In the genomic region with DNA sequence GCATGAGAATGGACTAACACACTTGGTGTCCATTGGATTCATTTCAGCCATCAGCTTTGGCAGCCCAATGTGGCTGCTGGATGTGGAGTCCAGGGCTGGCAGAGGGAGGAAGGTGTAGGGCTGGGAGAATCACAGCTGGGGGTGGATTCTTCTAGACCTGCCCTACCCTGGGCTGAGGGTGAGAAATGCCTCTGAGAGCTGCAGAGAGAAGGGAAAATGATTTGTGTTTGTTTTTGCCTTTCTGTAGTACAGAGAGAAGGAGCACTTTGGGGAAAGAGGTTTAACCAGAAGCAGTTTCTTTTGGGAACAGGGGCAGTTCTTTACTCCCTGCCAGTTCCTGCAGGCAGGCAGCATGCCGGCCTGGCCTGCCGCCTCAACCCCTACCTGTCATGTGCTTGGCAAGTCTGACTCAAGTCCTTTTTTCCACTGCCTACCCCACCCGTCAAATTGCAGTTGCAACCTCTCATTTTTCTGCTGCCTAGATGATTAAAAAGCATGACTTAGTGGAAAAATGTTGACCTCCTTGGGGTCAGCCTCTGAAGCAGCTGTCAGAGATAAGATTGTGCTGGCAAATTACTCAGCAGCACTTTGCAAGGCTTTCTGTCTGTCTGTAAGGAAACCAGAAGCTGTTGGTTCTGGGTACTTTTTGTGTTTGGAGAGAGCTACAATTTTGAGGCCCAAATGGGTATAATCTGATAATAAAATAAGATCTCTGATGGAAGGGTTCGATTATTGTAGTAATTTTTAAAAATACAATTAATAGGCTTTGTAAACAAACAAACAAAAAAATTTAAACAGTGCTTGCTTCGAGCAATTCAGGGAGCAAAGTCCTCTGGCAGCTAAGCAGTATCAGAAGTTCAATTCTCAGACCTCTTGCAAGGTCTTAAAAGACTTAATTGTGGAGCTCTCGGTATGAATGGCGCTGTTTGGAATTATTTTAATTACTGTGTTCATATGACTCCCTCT, we compare ENCODE assay signal across 8 cellular contexts. TPM values are rescaled to one million over a fixed set of nuclear protein-coding genes. Genes with fewer than 3 reads are reported as not detected.
DNase-seq lines count a peak whose midpoint lies in the region; ATAC-seq, FAIRE-seq and TF ChIP-seq lines count a peak whose summit lies in the region.

No MANE protein-coding gene starts in this region.

- H3K36me3 ChIP-seq in endothelial cell of umbilical vein (ENCODE audit: control insufficient read depth in 2 of 2, extremely low read depth in 1 of 2, insufficient read depth in 2 of 2, low read length in 2 of 2) (no peaks in the 10 kb centered on the region), thymus (ENCODE audit: control insufficient read depth, insufficient read depth) (peaks cover 32% of the 10 kb centered on the region)

- H3K4me1 ChIP-seq in endothelial cell of umbilical vein (ENCODE audit: control insufficient read depth, extremely low read depth, insufficient read depth, low read length) (peaks cover 14% of the 10 kb centered on the region), thymus (ENCODE audit: control insufficient read depth, insufficient read depth, low read length) (peaks cover 68% of the 10 kb centered on the region)

- H3K27me3 Mint-ChIP-seq in IgD-negative memory B cell: no peaks in the 10 kb centered on the region
- no peaks in the 10 kb centered on the region for H3K27me3 Mint-ChIP-seq in activated CD4-positive, alpha-beta T cell treated with anti-CD3 and anti-CD28 coated beads, Interleukin-2, amount 10 ng/mL, durations not matched to agents 7 days and 5 days
- no peaks in the 10 kb centered on the region for H3K27me3 Mint-ChIP-seq in naive thymus-derived CD8-positive, alpha-beta T cell

- 65% methylated on average over 7 of the region's 7 CpGs for WGBS in thymus

- TF ChIP-seq CTCF in endothelial cell of umbilical vein (IDR thresholded peaks at IDR 0.05; ENCODE audit: extremely low read depth in 1 of 2, insufficient read depth in 1 of 2, low read depth in 1 of 2, low read length in 2 of 2): no peak

- H3K9me3 ChIP-seq in endothelial cell of umbilical vein (replicated peaks; ENCODE audit: control insufficient read depth, insufficient read depth, low read length) (no peaks in the 10 kb centered on the region), thymus (ENCODE audit: control insufficient read depth) (no peaks in the 10 kb centered on the region)

- dilution Hi-C loops in endothelial cell of umbilical vein (cut with MboI; ENCODE audit: extremely low pct_ligation_motif_present, low sequenced_read_pairs): no loop called here

- H2AFZ ChIP-seq in endothelial cell of umbilical vein (ENCODE audit: low read depth, low read length): peak overlapping the region; percentile 17

- H3K9me3 Mint-ChIP-seq in IgD-negative memory B cell: no peaks in the 10 kb centered on the region
- H3K9me3 Mint-ChIP-seq in activated CD4-positive, alpha-beta T cell treated with anti-CD3 and anti-CD28 coated beads, Interleukin-2, amount 10 ng/mL, durations not matched to agents 7 days and 5 days: peaks cover 6% of the 10 kb centered on the region
- H3K9me3 Mint-ChIP-seq in naive thymus-derived CD8-positive, alpha-beta T cell: no peaks in the 10 kb centered on the region

- peaks cover 3% of the 10 kb centered on the region for H3K36me3 Mint-ChIP-seq in IgD-negative memory B cell
- H3K36me3 Mint-ChIP-seq in activated CD4-positive, alpha-beta T cell treated with anti-CD3 and anti-CD28 coated beads, Interleukin-2, amount 10 ng/mL, durations not matched to agents 7 days and 5 days (ENCODE audit: low read depth): peaks cover 77% of the 10 kb centered on the region
- peaks cover 6 to 63% (median 23%) of the 10 kb centered on the region in 3 donors for H3K36me3 Mint-ChIP-seq in naive thymus-derived CD8-positive, alpha-beta T cell

- peak overlapping the region; percentile 38 for H3K27ac ChIP-seq in endothelial cell of umbilical vein (ENCODE audit: insufficient read depth, low read depth, low read length)
- H3K27ac ChIP-seq in thymus (ENCODE audit: low read depth): peak overlapping the region; percentile 55

- peak overlapping the region in 3 of 4 donors; percentile 27 to 77 (median 45) for H3K4me3 Mint-ChIP-seq in IgD-negative memory B cell
- no peak overlapping the region for H3K4me3 Mint-ChIP-seq in activated CD4-positive, alpha-beta T cell treated with anti-CD3 and anti-CD28 coated beads, Interleukin-2, amount 10 ng/mL, durations not matched to agents 7 days and 5 days
- peak overlapping the region; percentile 56 to 87 (median 78) for H3K4me3 Mint-ChIP-seq in naive thymus-derived CD8-positive, alpha-beta T cell

- H3K79me2 ChIP-seq in endothelial cell of umbilical vein (ENCODE audit: control insufficient read depth, insufficient read depth, low read length): no peaks in the 10 kb centered on the region

- H3K4me2 ChIP-seq in endothelial cell of umbilical vein (ENCODE audit: insufficient read depth, low read length): peak overlapping the region; percentile 2

- intact Hi-C loops in endothelial cell of umbilical vein (cut with micrococcal nuclease): no loop called here

- no peaks in the 10 kb centered on the region for H4K20me1 ChIP-seq in endothelial cell of umbilical vein (replicated peaks; ENCODE audit: control insufficient read depth, extremely low read depth, insufficient read depth, low read length)

- H3K27me3 ChIP-seq in endothelial cell of umbilical vein (ENCODE audit: control insufficient read depth in 2 of 2, insufficient read depth in 2 of 2, low read length in 2 of 2) (no peaks in the 10 kb centered on the region), thymus (ENCODE audit: control insufficient read depth, insufficient read depth) (no peaks in the 10 kb centered on the region)

- no peak for TF ChIP-seq POLR2A in endothelial cell of umbilical vein (IDR thresholded peaks at IDR 0.05; ENCODE audit: low read depth, low read length)

- FAIRE-seq in endothelial cell of umbilical vein (lab: Jason Lieb, UNC): peak; percentile 94

- peak overlapping the region; percentile 12 for H3K9ac ChIP-seq in endothelial cell of umbilical vein (replicated peaks; ENCODE audit: extremely low read depth, insufficient read depth, low read length)

- peak; percentile 41 for DNase-seq in activated CD4-positive, alpha-beta T cell treated with anti-CD3 and anti-CD28 coated beads, Interleukin-2, amount 10 ng/mL, durations not matched to agents 7 days and 5 days
- peak; percentile 93 for DNase-seq in endothelial cell of umbilical vein (ENCODE audit: low read depth, low spot score)
- peak in 5 of 10 donors; percentile 18 to 66 (median 45) for DNase-seq in naive thymus-derived CD8-positive, alpha-beta T cell
- no peak for DNase-seq in putamen (ENCODE audit: low spot score)
- no peak for DNase-seq in HK-2 (ENCODE audit: unreplicated experiment)

- H3K27ac Mint-ChIP-seq in IgD-negative memory B cell: peak overlapping the region; percentile 64 to 93 (median 82)
- peak overlapping the region; percentile 70 for H3K27ac Mint-ChIP-seq in activated CD4-positive, alpha-beta T cell treated with anti-CD3 and anti-CD28 coated beads, Interleukin-2, amount 10 ng/mL, durations not matched to agents 7 days and 5 days
- peak overlapping the region; percentile 91 to 98 (median 96) for H3K27ac Mint-ChIP-seq in naive thymus-derived CD8-positive, alpha-beta T cell

- H3K4me3 ChIP-seq in endothelial cell of umbilical vein (replicated peaks in 1 of 3; ENCODE audit: insufficient read depth in 1 of 3, low read depth in 1 of 3, low read length in 3 of 3): no peak overlapping the region
- no peak overlapping the region for H3K4me3 ChIP-seq in thymus (ENCODE audit: low read length)

- CTCF ChIA-PET in activated CD4-positive, alpha-beta T cell treated with anti-CD3 and anti-CD28 coated beads, Interleukin-2, amount 10 ng/mL, durations not matched to agents 7 days and 5 days (lab: Charles Lee): interaction anchor here (0.6 to 3.0 kb wide), 8 partner anchors 8 to 459 kb away, joined by 3 to 18 read pairs (median 4); no protein-coding TSS in a partner anchor
- CTCF ChIA-PET in endothelial cell of umbilical vein (lab: Charles Lee): interaction anchor here (1.2 to 2.2 kb wide), 4 partner anchors 13 to 459 kb away, joined by 5 to 9 read pairs (median 6); no protein-coding TSS in a partner anchor

- no peaks in the 10 kb centered on the region for H3K9me1 ChIP-seq in endothelial cell of umbilical vein (replicated peaks; ENCODE audit: control insufficient read depth, extremely low read depth, insufficient read depth, low read length)

- POLR2A ChIA-PET in activated CD4-positive, alpha-beta T cell treated with anti-CD3 and anti-CD28 coated beads, Interleukin-2, amount 10 ng/mL, durations not matched to agents 7 days and 5 days (lab: Charles Lee): no interaction called here
- POLR2A ChIA-PET in endothelial cell of umbilical vein (lab: Charles Lee): no interaction called here
- POLR2A ChIA-PET in naive thymus-derived CD8-positive, alpha-beta T cell (lab: Charles Lee): interaction anchor here (0.5 to 33.2 kb wide), 15 partner anchors 9 to 324 kb away, joined by 3 to 697 read pairs (median 3); a partner anchor contains a TSS

- peaks cover 25 to 46% (median 45%) of the 10 kb centered on the region in 3 donors for H3K4me1 Mint-ChIP-seq in IgD-negative memory B cell
- H3K4me1 Mint-ChIP-seq in activated CD4-positive, alpha-beta T cell treated with anti-CD3 and anti-CD28 coated beads, Interleukin-2, amount 10 ng/mL, durations not matched to agents 7 days and 5 days: peaks cover 78% of the 10 kb centered on the region
- peaks cover 58 to 97% (median 96%) of the 10 kb centered on the region in 4 donors for H3K4me1 Mint-ChIP-seq in naive thymus-derived CD8-positive, alpha-beta T cell

- peak; percentile 22 to 41 for ATAC-seq in naive thymus-derived CD8-positive, alpha-beta T cell
- ATAC-seq in HG03159 (IDR thresholded peaks at IDR 0.05; ENCODE audit: unreplicated experiment): no peak

- no TSS peak for BruUV-seq in endothelial cell of umbilical vein (replicated peaks; lab: Mats Ljungman, UMichigan)

TF ChIP-seq in endothelial cell of umbilical vein, 7 proteins besides CTCF, POLR2A, EP300 and RAD21 (continues in another document):
- peak; percentile 65 for TF ChIP-seq JUN (IDR thresholded peaks at IDR 0.05; ENCODE audit: borderline replicate concordance, insufficient read depth, insufficient read length, low read depth)
- TF ChIP-seq MYC (IDR thresholded peaks at IDR 0.05; ENCODE audit: low read depth, low read length): no peak

RNA-seq across cellular contexts. Expression of a gene that starts 21.7 kb away (rescaled TPM):
- polyA plus RNA-seq in IgD-negative memory B cell (163 TPM), endothelial cell of umbilical vein (5.3 and 6.1 TPM in 2 replicates), thymus (88.9 TPM)
- 100 to 1,000 TPM; 136 to 146 TPM for total RNA-seq in activated CD4-positive, alpha-beta T cell treated with anti-CD3 and anti-CD28 coated beads, Interleukin-2, amount 10 ng/mL, durations not matched to agents 7 days and 5 days
- 2.9 and 5.5 TPM in 2 replicates for total RNA-seq in endothelial cell of umbilical vein
- 3.0 and 3.1 TPM in 2 replicates for polyA plus RNA-seq in endothelial cell of umbilical vein (2011; cell fraction: cytosol; rRNA removed)
- 1.4 and 2.0 TPM in 2 replicates for polyA plus RNA-seq in endothelial cell of umbilical vein (2011; cell fraction: nucleus; rRNA removed)
- 8.0 and 10.9 TPM in 2 replicates for polyA plus RNA-seq in endothelial cell of umbilical vein (2012)
- polyA minus RNA-seq in endothelial cell of umbilical vein: 8.1 and 10.6 TPM in 2 replicates
- not detected for polyA minus RNA-seq in endothelial cell of umbilical vein (2011; cell fraction: cytosol; rRNA and poly(A)+ RNA removed)
- 1.5 and 5.3 TPM in 2 replicates for polyA minus RNA-seq in endothelial cell of umbilical vein (2011; cell fraction: nucleus; rRNA and poly(A)+ RNA removed)
- total RNA-seq in naive thymus-derived CD8-positive, alpha-beta T cell: 100 to 1,000 TPM; 537 to 573 TPM
- 100 to 1,000 TPM; 243 to 356 (median 307) TPM for polyA plus RNA-seq in naive thymus-derived CD8-positive, alpha-beta T cell

Comparison
In these comparisons a context has a peak if more than half of its experiments do, and no peak if none do; other contexts are left out.
1. DNase-seq: peak in activated CD4-positive, alpha-beta T cell treated with anti-CD3 and anti-CD28 coated beads, Interleukin-2, amount 10 ng/mL, durations not matched to agents 7 days and 5 days (single experiment) and endothelial cell of umbilical vein (single experiment); none in putamen (single experiment) and HK-2 (single experiment).
2. Peak in every context shown above with its lines, with median percentiles within 50 percentile points of each other: H3K27ac Mint-ChIP-seq.